9 cellular contexts compared by ENCODE assay signal in genomic region chr1:59367269-59368006, GRCh38.
DNase-seq lines count a peak whose midpoint lies in the region; ATAC-seq and TF ChIP-seq lines count a peak whose summit lies in the region.
"Had no signal": no experiment of that assay in that cellular context is flagged by ENCODE, and none has a peak within 500 bp of the region (broad histone marks: within the 10 kb centered on the region; RNA-seq: fewer than 3 reads in every experiment).

No MANE protein-coding gene starts in this region.

- H3K36me3 Mint-ChIP-seq in nephron (ENCODE audit: low read depth), result peaks cover 20% of the 10 kb centered on the region

- intact Hi-C loops in esophagus muscularis mucosa (cut with DNase I), result no loop called here

- H3K27ac ChIP-seq in ACC112 (ENCODE audit: low read depth, low read length) (peak overlapping the region; percentile 82), esophagus muscularis mucosa (replicated peaks in 1 of 4) (peak overlapping the region; percentile 45 to 61 (median 59))
- H3K27ac ChIP-seq: A549 had no signal

- H3K27me3 ChIP-seq in ACC112 (ENCODE audit: insufficient read depth, low read length) (no peaks in the 10 kb centered on the region), esophagus muscularis mucosa (no peaks in the 10 kb centered on the region)

- no peak for ATAC-seq in HG02852 (IDR thresholded peaks at IDR 0.05; ENCODE audit: unreplicated experiment)
- ATAC-seq in HG03025 (IDR thresholded peaks at IDR 0.05; ENCODE audit: low FRiP score, unreplicated experiment), result no peak
- ATAC-seq: A549 had no signal

- WGBS in esophagus muscularis mucosa, result 54% methylated on average over 6 of the region's 6 CpGs

- H3K4me1 ChIP-seq in ACC112 (ENCODE audit: control insufficient read depth, insufficient read depth, low read length, unreplicated experiment), result peaks cover 29% of the 10 kb centered on the region
- peaks cover 0 to 23% (median 17%) of the 10 kb centered on the region in 4 donors for H3K4me1 ChIP-seq in esophagus muscularis mucosa
- H3K4me1 ChIP-seq: A549 had no signal

- no peaks in the 10 kb centered on the region for H3K27me3 Mint-ChIP-seq in nephron (ENCODE audit: low read depth)

- H3K4me1 Mint-ChIP-seq in nephron, result peaks cover 49% of the 10 kb centered on the region

- no peaks in the 10 kb centered on the region for H3K79me2 ChIP-seq in ACC112 (ENCODE audit: control insufficient read depth, insufficient read depth, low read length, unreplicated experiment)

- H3K27ac Mint-ChIP-seq in nephron, result peak overlapping the region; percentile 78 to 85 (median 84)

- TF ChIP-seq CTCF in esophagus muscularis mucosa (IDR thresholded peaks at IDR 0.05), result no peak
- TF ChIP-seq CTCF in nephron (IDR thresholded peaks at IDR 0.05; ENCODE audit: unreplicated experiment in 3 of 3), result no peak

- H3K9me3 ChIP-seq in esophagus muscularis mucosa, result no peaks in the 10 kb centered on the region
- H3K9me3 ChIP-seq: A549 had no signal

- DNase-seq in NOMO-1 treated with dmso at 0.1 percent for 144 hours (lab: John Stamatoyannopoulos, UW; ENCODE audit: unreplicated experiment) (peak; percentile 70), esophagus muscularis mucosa (ENCODE audit: extremely low spot score) (no peak), OCI-M2 (lab: John Stamatoyannopoulos, UW; ENCODE audit: unreplicated experiment) (no peak), HuH-7.5 (ENCODE audit: low spot score) (no peak)

- TF ChIP-seq POLR2A in esophagus muscularis mucosa (IDR thresholded peaks at IDR 0.05; ENCODE audit: low read depth), result no peak

- no peak for TF ChIP-seq EP300 in esophagus muscularis mucosa (IDR thresholded peaks at IDR 0.05)

- H3K9me3 Mint-ChIP-seq in nephron, result peaks cover 17% of the 10 kb centered on the region

- H3K4me3 ChIP-seq in ACC112 (ENCODE audit: low read depth, low read length) (peak overlapping the region; percentile 2; the same call in 1 of the 2 replicates), esophagus muscularis mucosa (no peak overlapping the region)
- H3K4me3 ChIP-seq: A549 had no signal

- H3K36me3 ChIP-seq in ACC112 (ENCODE audit: insufficient read depth, low read length) (no peaks in the 10 kb centered on the region), esophagus muscularis mucosa (no peaks in the 10 kb centered on the region)

- peak overlapping the region; percentile 58 for H2AFZ ChIP-seq in ACC112 (ENCODE audit: low read length, unreplicated experiment)

- no peak overlapping the region for H3K4me3 Mint-ChIP-seq in nephron
